Comparison of ENCODE assay signal across 8 cellular contexts in genomic region chr2:188524519-188525113, GRCh38.
DNase-seq lines count a peak whose midpoint lies in the region; ATAC-seq and TF ChIP-seq lines count a peak whose summit lies in the region.

No MANE protein-coding gene starts in this region.

- POLR2A ChIA-PET in AG04449 (lab: Yijun Ruan, JAX) = interaction anchor here (0.6 kb wide), 1 partner anchor 663 kb away, joined by 3 read pairs; no protein-coding TSS in a partner anchor

- CTCF ChIA-PET in AG04449 (lab: Yijun Ruan, JAX) = interaction anchor here (0.6 to 9.7 kb wide), 26 partner anchors 10 to 888 kb away, joined by 3 to 138 read pairs (median 5); partner anchors contain the start of gene COL3A1

- DNase-seq in AG04449 (ENCODE audit: low read depth, low spot score) = peak; percentile 17
- DNase-seq in GF-D8 (lab: John Stamatoyannopoulos, UW) = peak; percentile 14
- peak; percentile 73 for DNase-seq in NAMALWA (ENCODE audit: low spot score)
- peak; percentile 1 for DNase-seq in germinal center (ENCODE audit: low spot score)
- DNase-seq in retinal pigment epithelial cell (ENCODE audit: low read depth) = no peak

- H3K27ac ChIP-seq in VCaP = peak overlapping the region; percentile 53

- TF ChIP-seq CTCF in AG04449 (IDR thresholded peaks at IDR 0.05; ENCODE audit: insufficient read depth, low read length, missing control alignments) (peak; percentile 42), VCaP (conservative IDR thresholded peaks at IDR 0.05) (peak; percentile 83), retinal pigment epithelial cell (conservative IDR thresholded peaks at IDR 0.05; ENCODE audit: low read depth, low read length) (peak; percentile 65)

- H3K4me3 ChIP-seq in AG04449 (ENCODE audit: low read depth, low read length) = no peak overlapping the region
- no peak overlapping the region for H3K4me3 ChIP-seq in retinal pigment epithelial cell (ENCODE audit: low read length)

- peak; percentile 65 for ATAC-seq in HG02571 (IDR thresholded peaks at IDR 0.05; ENCODE audit: unreplicated experiment)
- no peak for ATAC-seq in HG03108 (IDR thresholded peaks at IDR 0.05; ENCODE audit: unreplicated experiment)
